In the genomic region with DNA sequence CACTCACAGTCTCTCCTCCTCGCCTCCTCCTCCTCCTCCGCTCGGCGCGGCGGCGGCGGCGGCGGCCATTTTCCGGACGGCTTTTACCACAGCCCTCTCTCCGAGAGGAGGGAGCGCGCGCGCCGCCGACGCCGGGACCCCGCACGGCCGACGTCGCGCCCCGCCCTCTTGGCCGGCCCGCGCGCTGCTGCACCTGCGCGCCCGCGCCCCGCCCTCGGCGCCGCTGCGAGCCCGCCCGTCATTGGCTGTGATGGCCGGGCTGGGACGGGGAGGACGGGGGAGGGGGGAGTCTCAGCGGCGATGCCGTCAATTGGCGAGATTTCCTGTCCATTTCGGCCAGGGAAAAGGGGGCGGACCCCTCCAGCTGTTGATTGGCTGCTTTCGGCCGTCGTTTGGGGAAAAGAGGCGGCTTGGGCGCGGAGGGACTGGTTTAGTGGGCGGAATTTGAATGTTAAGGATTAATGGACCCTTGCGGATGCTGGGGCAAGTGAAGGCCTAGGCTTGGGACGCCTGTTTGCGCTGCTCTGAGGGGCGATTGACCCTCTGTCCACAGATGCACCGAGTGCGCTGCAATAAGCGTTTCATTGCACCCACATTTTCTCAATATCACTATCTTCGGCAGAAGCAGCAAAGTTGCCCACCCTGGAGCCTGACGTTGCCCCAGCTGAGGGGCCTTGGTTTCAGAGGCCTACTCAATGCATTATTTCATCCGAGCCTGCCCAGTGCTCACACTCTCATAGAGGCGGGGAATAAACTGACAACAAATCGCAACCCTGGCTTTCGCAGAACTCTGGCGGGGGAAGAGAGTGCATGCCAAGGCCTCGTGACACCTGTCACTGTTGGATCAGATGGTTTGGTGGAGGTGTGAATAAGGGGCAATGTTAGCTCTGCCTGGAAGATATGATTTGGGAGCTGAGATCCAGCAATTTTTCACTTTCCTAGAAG, we compare ENCODE assay signal across 8 cellular contexts. TPM values are rescaled to one million over a fixed set of nuclear protein-coding genes. Genes with fewer than 3 reads are reported as not detected.
DNase-seq lines count a peak whose midpoint lies in the region; ATAC-seq, FAIRE-seq and TF ChIP-seq lines count a peak whose summit lies in the region.

TSS of gene MECP2 (minus strand) at position 121 of the 945 bp plus-strand sequence.

- peak within 1 kb of the TSS; percentile 64 to 100 (median 93) for H3K27ac ChIP-seq in adrenal gland
- peak within 1 kb of the TSS; percentile 92 to 98 (median 96) for H3K27ac ChIP-seq in heart right ventricle

- H3K9me3 ChIP-seq in adrenal gland (replicated peaks in 1 of 3) (no peaks in the 10 kb centered on the region), heart right ventricle (no peaks in the 10 kb centered on the region)

- peaks cover 31% of the 10 kb centered on the region for H3K4me1 Mint-ChIP-seq in type B pancreatic cell (ENCODE audit: unreplicated experiment)

- no peak for TF ChIP-seq POLR2A in GM12891 (IDR thresholded peaks at IDR 0.05; ENCODE audit: low read depth, low read length)
- peak; percentile 27 to 74 for TF ChIP-seq POLR2A in adrenal gland (IDR thresholded peaks at IDR 0.05)

- peak within 1 kb of the TSS; percentile 87 for H3K4me3 Mint-ChIP-seq in type B pancreatic cell

- intact Hi-C loops in adrenal gland (cut with DNase I) (no loop called here), heart right ventricle (cut with DNase I) (loop anchor here in 2 of 10 donors (5.0 to 10.0 kb wide), 2 partner anchors 73 to 86 kb away; no protein-coding TSS in a partner anchor), posterior cingulate gyrus (cut with DNase I) (loop anchor here (10.0 kb wide), 1 partner anchor 83 kb away; the partner anchor contains the start of gene IRAK1)

- H3K4me1 ChIP-seq in adrenal gland (replicated peaks in 1 of 2) = peaks cover 15 to 31% of the 10 kb centered on the region in 2 donors
- peaks cover 2 to 39% (median 33%) of the 10 kb centered on the region in 9 donors for H3K4me1 ChIP-seq in heart right ventricle

- H3K36me3 Mint-ChIP-seq in type B pancreatic cell = no peaks in the 10 kb centered on the region

- ATAC-seq in HG02840 (IDR thresholded peaks at IDR 0.05; ENCODE audit: low FRiP score, unreplicated experiment) (peak; percentile 78), heart right ventricle (peak; percentile 87 to 94 (median 92))

- H3K36me3 ChIP-seq in adrenal gland (replicated peaks in 1 of 2) (no peaks in the 10 kb centered on the region), heart right ventricle (no peaks in the 10 kb centered on the region)

- DNase-seq in GM12891 (ENCODE audit: insufficient read length, low spot score) (peak; percentile 72), NCI-H1436 treated with DMSO at 0.1 percent for 48 hours (lab: John Stamatoyannopoulos, UW) (peak; percentile 86), T-helper 1 cell (peak; percentile 75 to 92 (median 77)), adrenal gland (peak; percentile 90 to 97 (median 94)), heart right ventricle (peak; percentile 90 to 93), posterior cingulate gyrus (peak; percentile 84 to 98 (median 90)), type B pancreatic cell (ENCODE audit: extremely low spot score, unreplicated experiment) (peak; percentile 91)

- H3K27me3 Mint-ChIP-seq in type B pancreatic cell = no peaks in the 10 kb centered on the region

- H3K9me3 Mint-ChIP-seq in type B pancreatic cell = no peaks in the 10 kb centered on the region

- FAIRE-seq in GM12891 (lab: Jason Lieb, UNC) = peak; percentile 83

- WGBS in adrenal gland, 4 donors = 14 to 46% (median 36%) methylated on average over 9 to 60 of the region's 74 CpGs
- WGBS in heart right ventricle, 2 donors = 9 to 11% methylated on average over 25 to 47 of the region's 74 CpGs

- H3K4me3 ChIP-seq in adrenal gland (peak within 1 kb of the TSS in 3 of 4 donors; percentile 51 to 81 (median 54)), heart right ventricle (peak within 1 kb of the TSS; percentile 44 to 81 (median 72))

- TF ChIP-seq CTCF in adrenal gland (IDR thresholded peaks at IDR 0.05) (no peak), heart right ventricle (IDR thresholded peaks at IDR 0.05) (no peak), type B pancreatic cell (conservative IDR thresholded peaks at IDR 0.05) (no peak)

- H3K27ac Mint-ChIP-seq in type B pancreatic cell = peak within 1 kb of the TSS; percentile 76

- H3K27me3 ChIP-seq in adrenal gland (peaks cover 4% of the 10 kb centered on the region), heart right ventricle (peaks cover 0 to 57% (median 0%) of the 10 kb centered on the region in 7 donors)

TF ChIP-seq in GM12891, 5 proteins besides CTCF, POLR2A, EP300 and RAD21:
- TF ChIP-seq TAF1 (IDR thresholded peaks at IDR 0.05; ENCODE audit: low read depth, low read length) (no peak), POLR2AphosphoS5 (IDR thresholded peaks at IDR 0.05; ENCODE audit: low read depth, low read length) (no peak), SPI1 (IDR thresholded peaks at IDR 0.05; ENCODE audit: low read depth, low read length) (no peak), POU2F2 (IDR thresholded peaks at IDR 0.05; ENCODE audit: low read depth, low read length) (no peak), PAX5 (IDR thresholded peaks at IDR 0.05; ENCODE audit: insufficient read depth, low read length, severe bottlenecking) (no peak)
TF ChIP-seq in GM12891: peak in this region for 0.

RNA-seq across cellular contexts. Expression of gene MECP2, which starts in this region (rescaled TPM):
- polyA plus RNA-seq in GM12891 (2012; ENCODE audit: low read depth, missing spikeins) = 13.4 TPM
- total RNA-seq in adrenal gland = 10 to 100 TPM; 35.0 to 67.7 (median 60.3) TPM
- polyA plus RNA-seq in adrenal gland = 10 to 100 TPM; 23.3 to 28.6 (median 24.5) TPM
- 10 to 100 TPM; 33.5 to 39.3 (median 37.6) TPM for total RNA-seq in heart right ventricle
- polyA plus RNA-seq in heart right ventricle = 10 to 100 TPM; 14.0 to 18.5 TPM
- total RNA-seq in type B pancreatic cell (ENCODE audit: low replicate concordance) = 32.0 and 37.7 TPM in 2 replicates

Comparison
In these comparisons a context has a peak if more than half of its experiments do, and no peak if none do; other contexts are left out.
1. Peak in every context shown above with its lines: DNase-seq, ATAC-seq, H3K4me3 ChIP-seq and H3K27ac ChIP-seq.